12 cellular contexts compared by ENCODE assay signal in genomic region chr11:3109434-3109833, GRCh38. TPM values are rescaled to one million over a fixed set of nuclear protein-coding genes. Genes with fewer than 3 reads are reported as not detected.
DNase-seq lines count a peak whose midpoint lies in the region; ATAC-seq, FAIRE-seq and TF ChIP-seq lines count a peak whose summit lies in the region.
"Had no signal": no experiment of that assay in that cellular context is flagged by ENCODE, and none has a peak within 500 bp of the region (broad histone marks: within the 10 kb centered on the region; RNA-seq: fewer than 3 reads in every experiment).

No MANE protein-coding gene starts in this region.

- H3K9me3 ChIP-seq in neuronal stem cell (replicated peaks in 1 of 2; ENCODE audit: control insufficient read depth in 2 of 2, insufficient read depth in 1 of 2, low read depth in 1 of 2, low read length in 2 of 2) (peaks cover 4 to 28% of the 10 kb centered on the region in 2 donors), aorta (ENCODE audit: control insufficient read depth, low read length) (no peaks in the 10 kb centered on the region)

- H3K4me2 ChIP-seq in neuronal stem cell (ENCODE audit: insufficient read depth, low read length, poor library complexity, severe bottlenecking) = no peak overlapping the region

- no peak overlapping the region for H3K4me3 Mint-ChIP-seq in WTC11
- no peak overlapping the region for H3K4me3 Mint-ChIP-seq in stimulated activated naive B cell treated with anti-CD40 and anti-IgM and Interleukin-4, amounts not matched to agents 10 μg/mL and 1 μg/mL and 100 μg/mL, for 72 hours
- H3K4me3 Mint-ChIP-seq: CD4-positive, CD25-positive, alpha-beta regulatory T cell had no signal

- H3K4me3 ChIP-seq in neuronal stem cell (ENCODE audit: low read length in 2 of 2) (no peak overlapping the region), aorta (ENCODE audit: low read length in 2 of 2) (no peak overlapping the region)
- H3K4me3 ChIP-seq: HAP-1 had no signal

- no peaks in the 10 kb centered on the region for H3K79me1 ChIP-seq in neuronal stem cell (ENCODE audit: low read depth, low read length)

- H3K27ac ChIP-seq in neuronal stem cell (replicated peaks; ENCODE audit: low read length) (no peak overlapping the region), aorta (ENCODE audit: low read depth in 1 of 2, low read length in 2 of 2) (no peak overlapping the region)
- H3K27ac ChIP-seq: HL-60 had no signal

- no peak overlapping the region for H2BK5ac ChIP-seq in neuronal stem cell (ENCODE audit: low read length)

- no peak overlapping the region for H3K18ac ChIP-seq in neuronal stem cell (ENCODE audit: low read length)

- peak overlapping the region; percentile 36 for H2AK5ac ChIP-seq in neuronal stem cell (ENCODE audit: low read depth, low read length)

- H2BK12ac ChIP-seq in neuronal stem cell (ENCODE audit: low read length) = no peak overlapping the region

- H3K14ac ChIP-seq in neuronal stem cell (ENCODE audit: low read length) = no peak overlapping the region

- H3K27me3 ChIP-seq in neuronal stem cell (ENCODE audit: control insufficient read depth in 3 of 3, insufficient read depth in 3 of 3, low read depth in 1 of 3, low read length in 3 of 3) (no peaks in the 10 kb centered on the region), aorta (ENCODE audit: control insufficient read depth in 1 of 2, insufficient read depth in 2 of 2, low read length in 1 of 2) (no peaks in the 10 kb centered on the region)

- H3K27me3 Mint-ChIP-seq in WTC11 (ENCODE audit: low read depth) = peaks cover 3% of the 10 kb centered on the region; the same call in 1 of the 2 replicates
- peaks cover 4 to 10% of the 10 kb centered on the region in 2 donors for H3K27me3 Mint-ChIP-seq in stimulated activated naive B cell treated with anti-CD40 and anti-IgM and Interleukin-4, amounts not matched to agents 10 μg/mL and 1 μg/mL and 100 μg/mL, for 72 hours

- peaks cover 17% of the 10 kb centered on the region for H3K4me1 Mint-ChIP-seq in WTC11
- H3K4me1 Mint-ChIP-seq in stimulated activated naive B cell treated with anti-CD40 and anti-IgM and Interleukin-4, amounts not matched to agents 10 μg/mL and 1 μg/mL and 100 μg/mL, for 72 hours = no peaks in the 10 kb centered on the region
- H3K4me1 Mint-ChIP-seq: CD4-positive, CD25-positive, alpha-beta regulatory T cell had no signal

- H2BK120ac ChIP-seq in neuronal stem cell (ENCODE audit: low read depth, low read length) = no peak overlapping the region

- no peak overlapping the region for H4K8ac ChIP-seq in neuronal stem cell (ENCODE audit: low read depth, low read length)

- H3K27ac Mint-ChIP-seq in WTC11 = no peak overlapping the region
- H3K27ac Mint-ChIP-seq in stimulated activated naive B cell treated with anti-CD40 and anti-IgM and Interleukin-4, amounts not matched to agents 10 μg/mL and 1 μg/mL and 100 μg/mL, for 72 hours = no peak overlapping the region
- H3K27ac Mint-ChIP-seq: CD4-positive, CD25-positive, alpha-beta regulatory T cell had no signal

- TF ChIP-seq CTCF in WTC11 (IDR thresholded peaks at IDR 0.05) = no peak

- WGBS in neuronal stem cell (ENCODE audit: extremely low coverage in 2 of 2, insufficient read length in 2 of 2, insufficient replicate concordance in 1 of 2), 2 donors = no CpG with 5 or more reads among the region's 7 CpGs
- 85 to 94% methylated on average over 7 of the region's 7 CpGs for WGBS in aorta, 2 donors

- no peak for TF ChIP-seq POLR2A in GM12891 (IDR thresholded peaks at IDR 0.05; ENCODE audit: low read depth, low read length)

- no peak overlapping the region for H3K9ac ChIP-seq in neuronal stem cell (ENCODE audit: low read depth, low read length, poor library complexity)

- no peak for FAIRE-seq in GM12891 (lab: Jason Lieb, UNC)

- H3K36me3 Mint-ChIP-seq in WTC11 = peaks cover 36% of the 10 kb centered on the region
- peaks cover 3% of the 10 kb centered on the region in 2 donors for H3K36me3 Mint-ChIP-seq in stimulated activated naive B cell treated with anti-CD40 and anti-IgM and Interleukin-4, amounts not matched to agents 10 μg/mL and 1 μg/mL and 100 μg/mL, for 72 hours
- H3K36me3 Mint-ChIP-seq: CD4-positive, CD25-positive, alpha-beta regulatory T cell had no signal

- intact Hi-C loops in Right ventricle myocardium superior (cut with DNase I) = loop anchor here (5.0 kb wide), 1 partner anchor 108 kb away; the partner anchor contains the start of gene MRGPRG
- intact Hi-C loops in left cardiac atrium (cut with DNase I) = no loop called here
- intact Hi-C loops in aorta (cut with DNase I) = no loop called here

- H3K36me3 ChIP-seq in neuronal stem cell (replicated peaks in 1 of 2; ENCODE audit: control insufficient read depth in 2 of 2, insufficient read depth in 2 of 2, low read length in 2 of 2) (peaks cover 3 to 26% of the 10 kb centered on the region in 2 donors), aorta (ENCODE audit: control insufficient read depth in 1 of 2, insufficient read depth in 2 of 2, low read length in 1 of 2) (peaks cover 0 to 11% of the 10 kb centered on the region in 2 donors)
- H3K36me3 ChIP-seq: HAP-1 had no signal

- H3K4me1 ChIP-seq in neuronal stem cell (ENCODE audit: control insufficient read depth in 2 of 2, insufficient read depth in 1 of 2, low read depth in 1 of 2, low read length in 2 of 2) (no peaks in the 10 kb centered on the region), aorta (ENCODE audit: control insufficient read depth in 1 of 2, insufficient read depth in 2 of 2, low read length in 2 of 2) (no peaks in the 10 kb centered on the region)
- H3K4me1 ChIP-seq: Caco-2, HAP-1 had no signal

- H3K4ac ChIP-seq in neuronal stem cell (ENCODE audit: low read length) = no peak overlapping the region

- no peak overlapping the region for H3K23ac ChIP-seq in neuronal stem cell (ENCODE audit: low read depth, low read length, poor library complexity)

- DNase-seq in Right ventricle myocardium superior (peak; percentile 12), left cardiac atrium (no peak), WTC11 (ENCODE audit: low spot score) (peak; percentile 6), neuronal stem cell (ENCODE audit: low spot score) (no peak), aorta (peak; percentile 26 to 47), GM12891 (ENCODE audit: insufficient read length, low spot score) (no peak)
- no peak for DNase-seq in stimulated activated naive B cell treated with anti-CD40 and anti-IgM and Interleukin-4, amounts not matched to agents 10 μg/mL and 1 μg/mL and 100 μg/mL, for 72 hours
- DNase-seq: NCI-H187 treated with DMSO at 0.1 percent for 48 hours had no signal

- H2AFZ ChIP-seq in neuronal stem cell (ENCODE audit: low read length) = no peak overlapping the region

- ATAC-seq in Right ventricle myocardium superior (ENCODE audit: poor library complexity) = no peak
- ATAC-seq in left cardiac atrium = no peak
- no peak for ATAC-seq in WTC11
- no peak for ATAC-seq in aorta (ENCODE audit: low FRiP score)
- ATAC-seq in stimulated activated naive B cell treated with anti-CD40 and anti-IgM and Interleukin-4, amounts not matched to agents 10 μg/mL and 1 μg/mL and 100 μg/mL, for 72 hours (replicated peaks) = no peak

- CTCF ChIA-PET in WTC11 (lab: Charles Lee) = interaction anchor here (0.8 to 4.1 kb wide), 15 partner anchors 11 to 115 kb away, joined by 3 to 28 read pairs (median 4); no protein-coding TSS in a partner anchor

- POLR2A ChIA-PET in WTC11 (lab: Charles Lee) = interaction anchor here (0.6 kb wide), 1 partner anchor 13 kb away, joined by 4 read pairs; no protein-coding TSS in a partner anchor

- no peak overlapping the region for H4K91ac ChIP-seq in neuronal stem cell (ENCODE audit: low read depth, low read length, poor library complexity)

- peaks cover 41% of the 10 kb centered on the region for H3K9me3 Mint-ChIP-seq in WTC11
- H3K9me3 Mint-ChIP-seq in stimulated activated naive B cell treated with anti-CD40 and anti-IgM and Interleukin-4, amounts not matched to agents 10 μg/mL and 1 μg/mL and 100 μg/mL, for 72 hours = peaks cover 3 to 5% of the 10 kb centered on the region in 2 donors

- H2BK15ac ChIP-seq in neuronal stem cell (ENCODE audit: low read length) = no peak overlapping the region

TF ChIP-seq in WTC11, 78 proteins besides CTCF, POLR2A, EP300 and RAD21 (continues in another document):
- TF ChIP-seq ZNF671 (CRISPR knock-in tag; IDR thresholded peaks at IDR 0.05) (no peak), TP53 (CRISPR knock-in tag; IDR thresholded peaks at IDR 0.05) (no peak), ZNF138 (CRISPR knock-in tag; conservative IDR thresholded peaks at IDR 0.05) (no peak), MXD4 (CRISPR knock-in tag; IDR thresholded peaks at IDR 0.05; ENCODE audit: borderline replicate concordance) (no peak), SOX15 (CRISPR knock-in tag; IDR thresholded peaks at IDR 0.05) (no peak), SMAD4 (CRISPR knock-in tag; IDR thresholded peaks at IDR 0.05) (no peak), MAX (CRISPR knock-in tag; IDR thresholded peaks at IDR 0.05) (no peak), FOXK1 (CRISPR knock-in tag; IDR thresholded peaks at IDR 0.05) (no peak)

TF ChIP-seq in GM12891, 5 proteins besides CTCF, POLR2A, EP300 and RAD21:
- TF ChIP-seq TAF1 (IDR thresholded peaks at IDR 0.05; ENCODE audit: low read depth, low read length) (no peak), POLR2AphosphoS5 (IDR thresholded peaks at IDR 0.05; ENCODE audit: low read depth, low read length) (no peak), SPI1 (IDR thresholded peaks at IDR 0.05; ENCODE audit: low read depth, low read length) (no peak), PAX5 (IDR thresholded peaks at IDR 0.05; ENCODE audit: insufficient read depth, low read length, severe bottlenecking) (no peak), POU2F2 (IDR thresholded peaks at IDR 0.05; ENCODE audit: low read depth, low read length) (no peak)

RNA-seq across cellular contexts. Expression of gene CARS1, which starts 52.2 kb away (rescaled TPM):
- total RNA-seq in Right ventricle myocardium superior (12.8 TPM), left cardiac atrium (10 to 100 TPM; 16.8 to 28.7 TPM), WTC11 (2021) (57.9 to 92.0 TPM (median 62.0 TPM) in 3 replicates), aorta (10 to 100 TPM; 37.7 to 38.9 TPM)
- polyA plus RNA-seq in neuronal stem cell (2013, experiment 1 of 2) = 21.3 TPM
- 20.1 TPM for polyA plus RNA-seq in neuronal stem cell (2013, experiment 2 of 2)
- polyA plus RNA-seq in aorta = 10 to 100 TPM; 18.8 to 41.4 TPM
- polyA plus RNA-seq in GM12891 (2012; ENCODE audit: low read depth, missing spikeins) = 29.5 TPM

RNA-seq across cellular contexts. Expression of gene OSBPL5, which starts 55.7 kb away (rescaled TPM):
- total RNA-seq in Right ventricle myocardium superior (15.3 TPM), left cardiac atrium (10 to 100 TPM; 17.3 to 21.0 TPM), WTC11 (2021) (13.1 to 17.7 TPM (median 14.8 TPM) in 3 replicates), aorta (10 to 100 TPM; 64.1 to 69.1 TPM)
- 9.5 TPM for polyA plus RNA-seq in neuronal stem cell (2013, experiment 1 of 2)
- polyA plus RNA-seq in neuronal stem cell (2013, experiment 2 of 2) = 9.7 TPM
- 10 to 100 TPM; 11.9 to 48.4 TPM for polyA plus RNA-seq in aorta
- polyA plus RNA-seq in GM12891 (2012; ENCODE audit: low read depth, missing spikeins) = not detected

Comparison
In these comparisons a context has a peak if more than half of its experiments do, and no peak if none do; other contexts are left out.
1. DNase-seq: peak in Right ventricle myocardium superior (single experiment), WTC11 (single experiment) and aorta (2 of 2); none in left cardiac atrium (single experiment), neuronal stem cell (single experiment), stimulated activated naive B cell treated with anti-CD40 and anti-IgM and Interleukin-4, amounts not matched to agents 10 μg/mL and 1 μg/mL and 100 μg/mL, for 72 hours (single experiment) and GM12891 (single experiment).